24 cellular contexts compared by ENCODE assay signal in the genomic region with DNA sequence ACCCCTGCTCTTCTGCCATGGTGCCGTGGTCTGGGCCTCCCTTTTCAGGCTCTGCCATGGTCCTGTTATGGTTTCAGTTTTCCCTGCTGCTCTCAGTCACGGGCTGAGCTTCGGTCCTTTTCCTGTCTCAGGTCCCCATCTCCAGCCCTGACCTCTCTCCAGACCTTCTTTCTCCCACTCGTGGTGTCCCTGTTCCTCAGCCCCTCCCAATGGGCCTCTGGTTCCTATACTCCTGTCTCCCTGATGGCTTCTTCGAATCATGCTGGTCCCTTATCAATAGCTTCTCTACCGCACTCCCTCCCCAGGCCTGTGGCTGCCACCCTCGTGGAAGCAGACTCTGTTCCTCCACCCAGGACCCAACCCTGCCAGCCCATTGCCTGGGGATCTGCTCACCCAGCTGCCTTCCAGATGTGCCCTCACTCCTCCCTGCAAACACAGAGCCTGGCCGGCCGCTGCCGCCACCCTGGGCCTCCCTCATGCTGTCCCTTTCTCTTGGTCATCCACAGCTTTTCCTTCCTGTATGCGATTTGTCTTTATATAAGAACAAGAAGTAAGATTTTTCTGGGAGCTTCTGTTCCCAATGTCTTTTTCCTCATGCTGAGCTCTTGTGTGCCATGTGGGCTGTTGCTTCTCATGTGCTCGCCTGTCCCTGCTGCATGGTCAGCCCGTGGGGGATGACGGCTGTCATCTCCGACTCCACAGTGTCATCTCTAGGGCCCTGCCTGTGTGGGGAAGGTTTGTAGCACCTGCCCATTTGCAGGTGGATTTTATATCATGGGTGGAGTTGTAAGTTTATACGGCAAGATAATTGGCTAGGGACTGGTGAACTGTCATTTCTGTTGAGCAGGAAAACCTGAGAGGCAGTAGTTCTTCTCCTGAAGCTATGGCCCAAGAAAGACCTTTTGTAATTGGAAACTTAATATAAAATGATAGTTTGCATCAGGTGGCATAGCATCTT.
DNase-seq lines count a peak whose midpoint lies in the region; ATAC-seq, FAIRE-seq and TF ChIP-seq lines count a peak whose summit lies in the region.
"Had no signal": no experiment of that assay in that cellular context is flagged by ENCODE, and none has a peak within 500 bp of the region (broad histone marks: within the 10 kb centered on the region; RNA-seq: fewer than 3 reads in every experiment).

No MANE protein-coding gene starts in this region.

- no peak overlapping the region for H3K27ac ChIP-seq in testis
- H3K27ac ChIP-seq: SK-N-MC had no signal

- DNase-seq in GM12892 (ENCODE audit: insufficient read length), result no peak
- no peak for DNase-seq in left colon
- no peak for DNase-seq in testis
- no peak for DNase-seq in cerebellum (ENCODE audit: low spot score)
- DNase-seq in activated effector memory CD4-positive, alpha-beta T cell treated with Interleukin-2 at 50 U/mL for 16 hours, result no peak
- DNase-seq: Calu3, DMS79 treated with DMSO at 0.1 percent for 48 hours, GF-D8, HFFc6, KG1, MG63, NCI-H1105 treated with DMSO at 0.1 percent for 48 hours, NCI-H146, NCI-H1930, NCI-H2107, NCI-H524, NCI-H748 treated with DMSO at 0.1 percent for 48 hours, SIG-M5 had no signal

- intact Hi-C loops in left colon (cut with DNase I, micrococcal nuclease) (loop anchor here (10.0 kb wide), 3 partner anchors 142 to 342 kb away; a partner anchor contains a TSS), testis (cut with DNase I; ENCODE audit: low total_unique reads) (no loop called here)

- FAIRE-seq in GM12892 (lab: Jason Lieb, UNC), result peak; percentile 14
- FAIRE-seq: RCC 7860 had no signal

- H3K27me3 ChIP-seq in testis, result no peaks in the 10 kb centered on the region
- H3K27me3 ChIP-seq: MG63 had no signal

- ATAC-seq in SK-N-SH treated with all-trans-retinoic acid at 6 μM for 48 hours, result no peak; the same call in 2 of the 3 replicates
- peak; percentile 80 for ATAC-seq in left colon
- no peak for ATAC-seq in GM19455 (IDR thresholded peaks at IDR 0.05; ENCODE audit: unreplicated experiment)
- ATAC-seq: GM23338 had no signal

- H3K9me3 ChIP-seq in testis, result no peaks in the 10 kb centered on the region
- H3K9me3 ChIP-seq: HAP-1, MG63 had no signal

- 88 to 90% methylated on average over 15 to 16 of the region's 16 CpGs for WGBS in testis, 2 donors

- TF ChIP-seq POLR2A in GM12892 (IDR thresholded peaks at IDR 0.05; ENCODE audit: low read depth, low read length), result no peak
- TF ChIP-seq POLR2A in testis (IDR thresholded peaks at IDR 0.05), result no peak

- H3K4me1 ChIP-seq in testis, result no peaks in the 10 kb centered on the region
- H3K4me1 ChIP-seq: HAP-1 had no signal

- no peak overlapping the region for H3K4me3 ChIP-seq in testis
- H3K4me3 ChIP-seq: GM23338, HAP-1, MG63, SK-N-MC had no signal

- no peaks in the 10 kb centered on the region for H3K36me3 ChIP-seq in testis (ENCODE audit: low read depth, missing control alignments)
- H3K36me3 ChIP-seq: HAP-1, MG63 had no signal

- TF ChIP-seq CTCF in testis (IDR thresholded peaks at IDR 0.05), result no peak

TF ChIP-seq in SK-N-SH treated with all-trans-retinoic acid at 6 μM for 48 hours, 23 proteins besides CTCF, POLR2A, EP300 and RAD21:
- TF ChIP-seq, protein P1, sequence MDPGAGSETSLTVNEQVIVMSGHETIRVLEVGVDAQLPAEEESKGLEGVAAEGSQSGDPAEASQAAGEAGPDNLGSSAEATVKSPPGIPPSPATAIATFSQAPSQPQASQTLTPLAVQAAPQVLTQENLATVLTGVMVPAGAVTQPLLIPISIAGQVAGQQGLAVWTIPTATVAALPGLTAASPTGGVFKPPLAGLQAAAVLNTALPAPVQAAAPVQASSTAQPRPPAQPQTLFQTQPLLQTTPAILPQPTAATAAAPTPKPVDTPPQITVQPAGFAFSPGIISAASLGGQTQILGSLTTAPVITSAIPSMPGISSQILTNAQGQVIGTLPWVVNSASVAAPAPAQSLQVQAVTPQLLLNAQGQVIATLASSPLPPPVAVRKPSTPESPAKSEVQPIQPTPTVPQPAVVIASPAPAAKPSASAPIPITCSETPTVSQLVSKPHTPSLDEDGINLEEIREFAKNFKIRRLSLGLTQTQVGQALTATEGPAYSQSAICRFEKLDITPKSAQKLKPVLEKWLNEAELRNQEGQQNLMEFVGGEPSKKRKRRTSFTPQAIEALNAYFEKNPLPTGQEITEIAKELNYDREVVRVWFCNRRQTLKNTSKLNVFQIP (CRISPR knock-in tag; IDR thresholded peaks at IDR 0.05; ENCODE audit: borderline replicate concordance, low read depth), result no peak
- no peak for TF ChIP-seq ZFP30 (CRISPR knock-in tag; IDR thresholded peaks at IDR 0.05)
- peak; percentile 57; the same call in 1 of the 2 replicates for TF ChIP-seq TCF4 (CRISPR knock-in tag; IDR thresholded peaks at IDR 0.05; ENCODE audit: borderline replicate concordance)
- TF ChIP-seq ZFP3 (CRISPR knock-in tag; IDR thresholded peaks at IDR 0.05), result no peak
